In the genomic region with DNA sequence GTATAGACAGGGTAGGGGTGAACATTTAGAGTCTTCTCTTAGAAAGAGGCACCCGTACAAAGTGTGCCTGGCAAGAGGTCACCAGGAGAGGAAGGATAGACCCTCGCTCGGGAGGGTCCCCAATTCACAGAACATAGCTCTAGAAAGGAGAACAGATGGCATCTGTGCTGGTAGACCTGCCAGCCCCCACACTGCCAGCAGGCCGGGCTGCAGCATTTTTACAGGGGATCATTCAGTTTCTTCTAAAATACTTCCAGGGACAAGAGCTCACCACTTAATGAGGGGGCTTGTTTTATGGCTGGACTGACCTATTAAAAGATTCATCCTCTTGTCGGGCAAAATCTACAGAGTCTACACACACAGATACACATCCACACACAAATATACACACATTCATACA, we compare ENCODE assay signal across 22 cellular contexts.
"Had no signal": no experiment of that assay in that cellular context is flagged by ENCODE, and none has a peak within 500 bp of the region (broad histone marks: within the 10 kb centered on the region; RNA-seq: fewer than 3 reads in every experiment).

No MANE protein-coding gene starts in this region.

- H3K4me3 ChIP-seq: SK-N-MC had no signal

- DNase-seq: activated CD4-positive, alpha-beta memory T cell treated with anti-CD3 and anti-CD28 coated beads, Interleukin-2, amount 10 ng/mL, durations not matched to agents 7 days and 5 days; activated CD4-positive, alpha-beta T cell treated with anti-CD3 and anti-CD28 coated beads for 36 hours; activated CD4-positive, alpha-beta T cell treated with anti-CD3 and anti-CD28 coated beads, Interleukin-2, amount 50 U/mL, for 1 hour; activated CD8-positive, alpha-beta memory T cell treated with anti-CD3 and anti-CD28 coated beads, Interleukin-2, amount 50 U/mL, for 4 hours; activated gamma-delta T cell; activated naive CD4-positive, alpha-beta T cell treated with anti-CD3 and anti-CD28 coated beads for 36 hours; activated T-cell treated with anti-CD3 and anti-CD28 coated beads, Interleukin-2, amount 50 U/mL, for 1 hour; amygdala; IMR-90; Kasumi-1; KBM-7; NCI-H1048; NCI-H146; NCI-H2029 treated with DMSO at 0.1 percent for 48 hours; NCI-H510A treated with DMSO at 0.1 percent for 48 hours; NCI-H69; T-cell; T-helper 2 cell; T1000 had no signal

- ATAC-seq: activated CD4-positive, alpha-beta T cell treated with anti-CD3 and anti-CD28 coated beads for 36 hours; Right ventricle myocardium inferior; T-cell had no signal

- H3K27ac ChIP-seq: SK-N-MC, VCaP had no signal
